ENCODE assay signal across 24 cellular contexts in the genomic region with DNA sequence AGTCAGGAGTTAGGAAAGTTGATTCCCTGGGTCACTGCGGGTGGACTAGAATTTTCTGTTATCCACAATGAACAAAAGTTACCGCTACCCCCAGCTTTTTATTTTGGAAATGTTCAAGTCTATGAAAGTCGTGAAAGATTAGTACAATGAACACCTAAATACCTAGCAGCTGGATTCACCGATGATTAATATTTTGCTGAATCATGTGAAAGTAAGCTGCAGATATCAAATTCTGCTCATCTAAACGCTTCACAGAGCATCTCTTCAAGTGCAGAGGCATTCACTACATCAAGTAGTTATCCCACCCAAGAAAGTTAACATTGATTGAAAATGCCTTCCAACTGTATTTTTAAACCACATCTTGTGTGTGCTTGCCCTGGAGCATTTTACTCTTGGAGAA.
DNase-seq lines count a peak whose midpoint lies in the region; ATAC-seq, FAIRE-seq and TF ChIP-seq lines count a peak whose summit lies in the region.
"Had no signal": no experiment of that assay in that cellular context is flagged by ENCODE, and none has a peak within 500 bp of the region (broad histone marks: within the 10 kb centered on the region; RNA-seq: fewer than 3 reads in every experiment).

No MANE protein-coding gene starts in this region.

- no peak overlapping the region for H2AFZ ChIP-seq in HepG2 (ENCODE audit: low read length)

- H3K4me3 ChIP-seq in HepG2 (replicated peaks in 1 of 3; ENCODE audit: insufficient read depth in 1 of 3, low read depth in 2 of 3, low read length in 3 of 3), result no peak overlapping the region
- H3K4me3 ChIP-seq in right lobe of liver, result no peak overlapping the region
- no peak overlapping the region for H3K4me3 ChIP-seq in SK-N-MC
- H3K4me3 ChIP-seq in transverse colon, result no peak overlapping the region
- H3K4me3 ChIP-seq: BLaER1, GM12878 had no signal

- intact Hi-C loops in HepG2 (cut with micrococcal nuclease; ENCODE audit: unreplicated experiment), result no loop called here
- intact Hi-C loops in right lobe of liver (cut with DNase I), result no loop called here
- intact Hi-C loops in transverse colon (cut with DNase I; ENCODE audit: low total_unique reads), result no loop called here

- in situ Hi-C loops in HepG2 (cut with HindIII; ENCODE audit: extremely low pct_ligation_motif_present, low pct_unique_long_range_greater_than_20kb) (no loop called here), transverse colon (cut with MboI; ENCODE audit: low pct_ligation_motif_present in 1 of 4, low pct_unique_long_range_greater_than_20kb in 1 of 4, low sequenced_read_pairs in 3 of 4) (no loop called here)

- no peak for ATAC-seq in HepG2
- ATAC-seq in right lobe of liver, result no peak
- ATAC-seq: GM12878 had no signal

- H3K27ac ChIP-seq in HepG2 (ENCODE audit: extremely low read length, insufficient read depth, low read length) (no peak overlapping the region), right lobe of liver (no peak overlapping the region), SK-N-MC (peak overlapping the region; percentile 51; the same call in 1 of the 2 replicates), transverse colon (no peak overlapping the region)
- H3K27ac ChIP-seq: 22Rv1, BLaER1 had no signal

- no peak for TF ChIP-seq RAD21 in HepG2 (CRISPR knock-in tag; IDR thresholded peaks at IDR 0.05)

- TF ChIP-seq POLR2A in HepG2 (IDR thresholded peaks at IDR 0.05; ENCODE audit: insufficient read depth in 1 of 2, low read depth in 2 of 2, low read length in 2 of 2), result no peak
- TF ChIP-seq POLR2A in right lobe of liver (IDR thresholded peaks at IDR 0.05), result no peak
- no peak for TF ChIP-seq POLR2A in transverse colon (IDR thresholded peaks at IDR 0.05)

- H3K79me2 ChIP-seq in HepG2 (ENCODE audit: insufficient read depth, low read length), result no peaks in the 10 kb centered on the region

- H3K9ac ChIP-seq in HepG2 (ENCODE audit: insufficient read depth, low read depth, low read length), result no peak overlapping the region
- H3K9ac ChIP-seq in SK-N-MC (ENCODE audit: insufficient read length), result no peak overlapping the region
- H3K9ac ChIP-seq: BLaER1 had no signal

- DNase-seq in HepG2 (ENCODE audit: low spot score) (no peak), right lobe of liver (no peak), SK-N-MC (ENCODE audit: low read depth, low spot score) (peak; percentile 18), transverse colon (no peak), activated T-cell treated with anti-CD3 and anti-CD28 coated beads for 4 hours (no peak)
- DNase-seq: ACHN; BE2C; C1 segment of cervical spinal cord; CD4-positive, alpha-beta memory T cell; CD4-positive, CD25-positive, alpha-beta regulatory T cell; CD8-positive, alpha-beta memory T cell; COR-L47; DMS 273 treated with DMSO at 0.1 percent for 48 hours; DMS153; DMS53; DMS79; DND-41; EL; GDM1 had no signal

- no peak for TF ChIP-seq CTCF in HepG2 (CRISPR knock-in tag; IDR thresholded peaks at IDR 0.05)
- no peak for TF ChIP-seq CTCF in right lobe of liver (IDR thresholded peaks at IDR 0.05)
- TF ChIP-seq CTCF in transverse colon (IDR thresholded peaks at IDR 0.05), result no peak

- POLR2A ChIA-PET in HepG2 (lab: Yijun Ruan, JAX), result no interaction called here

- H3K27me3 ChIP-seq in HepG2 (ENCODE audit: control insufficient read depth in 1 of 2, insufficient read depth in 2 of 2, low read length in 2 of 2) (no peaks in the 10 kb centered on the region), right lobe of liver (no peaks in the 10 kb centered on the region), transverse colon (no peaks in the 10 kb centered on the region)
- H3K27me3 ChIP-seq: BE2C, BLaER1 had no signal

- no peak for TF ChIP-seq EP300 in HepG2 (IDR thresholded peaks at IDR 0.05; ENCODE audit: low read depth in 2 of 2, low read length in 2 of 2)
- no peak for TF ChIP-seq EP300 in HepG2 (CRISPR knock-in tag; IDR thresholded peaks at IDR 0.05; ENCODE audit: borderline replicate concordance)
- no peak for TF ChIP-seq EP300 in transverse colon (IDR thresholded peaks at IDR 0.05; ENCODE audit: low read depth)

- H3K9me3 ChIP-seq in HepG2 (ENCODE audit: low read length), result peaks cover 56% of the 10 kb centered on the region
- no peaks in the 10 kb centered on the region for H3K9me3 ChIP-seq in right lobe of liver
- H3K9me3 ChIP-seq in SK-N-MC (ENCODE audit: low read depth, low read length), result peaks cover 8% of the 10 kb centered on the region; the same call in 1 of the 2 replicates
- H3K9me3 ChIP-seq in transverse colon, result no peaks in the 10 kb centered on the region
- H3K9me3 ChIP-seq: BE2C, BLaER1 had no signal

- no peaks in the 10 kb centered on the region for H4K20me1 ChIP-seq in HepG2 (ENCODE audit: insufficient read depth, low read length)
- H4K20me1 ChIP-seq: BLaER1 had no signal

- H3K36me3 ChIP-seq in HepG2 (replicated peaks in 1 of 2; ENCODE audit: control insufficient read depth in 1 of 2, insufficient read depth in 2 of 2, low read length in 2 of 2), result no peaks in the 10 kb centered on the region
- no peaks in the 10 kb centered on the region for H3K36me3 ChIP-seq in right lobe of liver
- no peaks in the 10 kb centered on the region for H3K36me3 ChIP-seq in SK-N-MC (ENCODE audit: insufficient read depth, low read length)
- no peaks in the 10 kb centered on the region for H3K36me3 ChIP-seq in transverse colon
- H3K36me3 ChIP-seq: BE2C, BLaER1 had no signal

- no peaks in the 10 kb centered on the region for H3K4me1 ChIP-seq in HepG2 (ENCODE audit: insufficient read depth, low read length)
- H3K4me1 ChIP-seq in right lobe of liver, result peaks cover 0 to 17% (median 2%) of the 10 kb centered on the region in 4 donors
- peaks cover 0 to 3% (median 0%) of the 10 kb centered on the region in 4 donors for H3K4me1 ChIP-seq in transverse colon
- H3K4me1 ChIP-seq: BE2C had no signal

- no peak for FAIRE-seq in HepG2 (lab: Jason Lieb, UNC)
- FAIRE-seq: GM12878, GM12892, GM18507 had no signal

- BruUV-seq in HepG2 (replicated peaks; lab: Mats Ljungman, UMichigan), result no TSS peak

- WGBS in HepG2 (ENCODE audit: low lambda C conversion rate), result 25% methylated on average over 5 of the region's 5 CpGs
- WGBS in right lobe of liver (ENCODE audit: insufficient coverage, low coverage, low lambda C conversion rate, missing lambda C conversion rate), result 83% methylated on average over 5 of the region's 5 CpGs
- WGBS in transverse colon (ENCODE audit: low coverage in 1 of 2), 2 donors, result 87 to 89% methylated on average over 4 to 5 of the region's 5 CpGs

- no peak overlapping the region for H3K4me2 ChIP-seq in HepG2 (ENCODE audit: low read depth, low read length)
- H3K4me2 ChIP-seq: BLaER1 had no signal

- CTCF ChIA-PET in HepG2 (lab: Yijun Ruan, JAX; ENCODE audit: low intra/inter-chr PET ratio, low total read pairs), result no interaction called here

TF ChIP-seq in HepG2, 621 proteins besides CTCF, POLR2A, EP300 and RAD21 (continues in another document):
- TF ChIP-seq AKAP8 (CRISPR knock-in tag; IDR thresholded peaks at IDR 0.05) (no peak), MZF1 (CRISPR knock-in tag; IDR thresholded peaks at IDR 0.05; ENCODE audit: borderline replicate concordance) (no peak), ZMYM3 (CRISPR knock-in tag; IDR thresholded peaks at IDR 0.05) (no peak), RORA (CRISPR knock-in tag; IDR thresholded peaks at IDR 0.05) (no peak), SP4 (CRISPR knock-in tag; IDR thresholded peaks at IDR 0.05) (no peak), ZNF737 (CRISPR knock-in tag; IDR thresholded peaks at IDR 0.05; ENCODE audit: borderline replicate concordance) (no peak), ZNF501 (CRISPR knock-in tag; IDR thresholded peaks at IDR 0.05) (no peak), NFE2L2 (IDR thresholded peaks at IDR 0.05; ENCODE audit: low read length) (0 out of 2 replicates have a peak, but pooled peaks have one; percentile 5), ZNF552 (CRISPR knock-in tag; IDR thresholded peaks at IDR 0.05; ENCODE audit: borderline replicate concordance) (no peak), MAFF (IDR thresholded peaks at IDR 0.05; ENCODE audit: low read depth, low read length) (0 out of 2 replicates have a peak, but pooled peaks have one; percentile 30), ZNF441 (CRISPR knock-in tag; IDR thresholded peaks at IDR 0.05; ENCODE audit: borderline replicate concordance) (no peak), ATF7-NPFF (CRISPR knock-in tag; IDR thresholded peaks at IDR 0.05; ENCODE audit: low read depth) (no peak)
- TF ChIP-seq, protein P1, sequence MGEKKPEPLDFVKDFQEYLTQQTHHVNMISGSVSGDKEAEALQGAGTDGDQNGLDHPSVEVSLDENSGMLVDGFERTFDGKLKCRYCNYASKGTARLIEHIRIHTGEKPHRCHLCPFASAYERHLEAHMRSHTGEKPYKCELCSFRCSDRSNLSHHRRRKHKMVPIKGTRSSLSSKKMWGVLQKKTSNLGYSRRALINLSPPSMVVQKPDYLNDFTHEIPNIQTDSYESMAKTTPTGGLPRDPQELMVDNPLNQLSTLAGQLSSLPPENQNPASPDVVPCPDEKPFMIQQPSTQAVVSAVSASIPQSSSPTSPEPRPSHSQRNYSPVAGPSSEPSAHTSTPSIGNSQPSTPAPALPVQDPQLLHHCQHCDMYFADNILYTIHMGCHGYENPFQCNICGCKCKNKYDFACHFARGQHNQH (CRISPR knock-in tag; IDR thresholded peaks at IDR 0.05), result no peak
- TF ChIP-seq, protein P2, sequence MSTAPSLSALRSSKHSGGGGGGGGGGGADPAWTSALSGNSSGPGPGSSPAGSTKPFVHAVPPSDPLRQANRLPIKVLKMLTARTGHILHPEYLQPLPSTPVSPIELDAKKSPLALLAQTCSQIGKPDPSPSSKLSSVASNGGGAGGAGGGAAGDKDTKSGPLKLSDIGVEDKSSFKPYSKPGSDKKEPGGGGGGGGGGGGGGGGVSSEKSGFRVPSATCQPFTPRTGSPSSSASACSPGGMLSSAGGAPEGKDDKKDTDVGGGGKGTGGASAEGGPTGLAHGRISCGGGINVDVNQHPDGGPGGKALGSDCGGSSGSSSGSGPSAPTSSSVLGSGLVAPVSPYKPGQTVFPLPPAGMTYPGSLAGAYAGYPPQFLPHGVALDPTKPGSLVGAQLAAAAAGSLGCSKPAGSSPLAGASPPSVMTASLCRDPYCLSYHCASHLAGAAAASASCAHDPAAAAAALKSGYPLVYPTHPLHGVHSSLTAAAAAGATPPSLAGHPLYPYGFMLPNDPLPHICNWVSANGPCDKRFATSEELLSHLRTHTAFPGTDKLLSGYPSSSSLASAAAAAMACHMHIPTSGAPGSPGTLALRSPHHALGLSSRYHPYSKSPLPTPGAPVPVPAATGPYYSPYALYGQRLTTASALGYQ (CRISPR knock-in tag; IDR thresholded peaks at IDR 0.05), result no peak
